15 cellular contexts compared by ENCODE assay signal in genomic region chr4:142380052-142380598, GRCh38.
DNase-seq lines count a peak whose midpoint lies in the region; ATAC-seq and TF ChIP-seq lines count a peak whose summit lies in the region.
"Had no signal": no experiment of that assay in that cellular context is flagged by ENCODE, and none has a peak within 500 bp of the region (broad histone marks: within the 10 kb centered on the region; RNA-seq: fewer than 3 reads in every experiment).

No MANE protein-coding gene starts in this region.

- no peak for DNase-seq in activated T-cell treated with anti-CD3 and anti-CD28 coated beads, Interleukin-2, amount 50 U/mL, for 24 hours
- DNase-seq in activated T-cell treated with anti-CD3 and anti-CD28 coated beads for 4 hours (no peak), T-cell (no peak), NCI-H187 treated with DMSO at 0.1 percent for 48 hours (lab: John Stamatoyannopoulos, UW) (no peak), NCI-H446 (lab: John Stamatoyannopoulos, UW) (no peak)
- DNase-seq in stimulated activated effector memory CD8-positive, alpha-beta T cell treated with anti-CD3 and anti-CD28 coated beads, Interleukin-12 subunit alpha, Interleukin-12 subunit beta, amount 100 ng/mL, for 72 hours (ENCODE audit: low spot score in 2 of 2) = no peak
- DNase-seq: activated CD4-positive, CD25-positive, alpha-beta regulatory T cell treated with anti-CD3 and anti-CD28 coated beads, Interleukin-2, amount 50 U/mL, for 72 hours; activated naive CD4-positive, alpha-beta T cell treated with anti-CD3 and anti-CD28 coated beads, Interleukin-2, amount 10 ng/mL, durations not matched to agents 7 days and 5 days; head of caudate nucleus; NCI-H1105 treated with DMSO at 0.1 percent for 48 hours; NCI-H524 treated with DMSO at 0.1 percent for 48 hours had no signal

- peaks cover 71% of the 10 kb centered on the region for H3K36me3 Mint-ChIP-seq in activated T-cell treated with anti-CD3 and anti-CD28 coated beads, Interleukin-2, amount 50 U/mL, for 24 hours (ENCODE audit: low read depth)
- H3K36me3 Mint-ChIP-seq in T-cell = peaks cover 20% of the 10 kb centered on the region
- peaks cover 31% of the 10 kb centered on the region for H3K36me3 Mint-ChIP-seq in stimulated activated effector memory CD8-positive, alpha-beta T cell treated with anti-CD3 and anti-CD28 coated beads, Interleukin-12 subunit alpha, Interleukin-12 subunit beta, amount 100 ng/mL, for 72 hours

- peaks cover 83% of the 10 kb centered on the region for H3K4me1 Mint-ChIP-seq in activated T-cell treated with anti-CD3 and anti-CD28 coated beads, Interleukin-2, amount 50 U/mL, for 24 hours (ENCODE audit: low read depth)
- H3K4me1 Mint-ChIP-seq in T-cell = peaks cover 72 to 84% (median 78%) of the 10 kb centered on the region in 3 donors
- peaks cover 41% of the 10 kb centered on the region for H3K4me1 Mint-ChIP-seq in stimulated activated effector memory CD8-positive, alpha-beta T cell treated with anti-CD3 and anti-CD28 coated beads, Interleukin-12 subunit alpha, Interleukin-12 subunit beta, amount 100 ng/mL, for 72 hours

- H3K27me3 Mint-ChIP-seq in activated T-cell treated with anti-CD3 and anti-CD28 coated beads, Interleukin-2, amount 50 U/mL, for 24 hours = no peaks in the 10 kb centered on the region
- H3K27me3 Mint-ChIP-seq in T-cell = no peaks in the 10 kb centered on the region
- H3K27me3 Mint-ChIP-seq: activated naive CD4-positive, alpha-beta T cell treated with anti-CD3 and anti-CD28 coated beads, Interleukin-2, amount 10 ng/mL, durations not matched to agents 7 days and 5 days had no signal

- peaks cover 0 to 25% (median 5%) of the 10 kb centered on the region in 3 donors for H3K4me1 ChIP-seq in gastroesophageal sphincter
- H3K4me1 ChIP-seq: prostate gland had no signal

- peak overlapping the region; percentile 97 for H3K27ac Mint-ChIP-seq in activated T-cell treated with anti-CD3 and anti-CD28 coated beads, Interleukin-2, amount 50 U/mL, for 24 hours
- peak overlapping the region; percentile 76 to 94 for H3K27ac Mint-ChIP-seq in T-cell
- peak overlapping the region; percentile 66 for H3K27ac Mint-ChIP-seq in stimulated activated effector memory CD8-positive, alpha-beta T cell treated with anti-CD3 and anti-CD28 coated beads, Interleukin-12 subunit alpha, Interleukin-12 subunit beta, amount 100 ng/mL, for 72 hours
- H3K27ac Mint-ChIP-seq: activated naive CD4-positive, alpha-beta T cell treated with anti-CD3 and anti-CD28 coated beads, Interleukin-2, amount 10 ng/mL, durations not matched to agents 7 days and 5 days had no signal

- CTCF ChIA-PET in T-cell (lab: Charles Lee) = interaction anchor here in 1 of 2 donors (1.5 kb wide), 1 partner anchor 25 kb away, joined by 4 read pairs; no protein-coding TSS in a partner anchor

- no peaks in the 10 kb centered on the region for H3K36me3 ChIP-seq in gastroesophageal sphincter
- H3K36me3 ChIP-seq: prostate gland had no signal

- TF ChIP-seq CTCF in gastroesophageal sphincter (IDR thresholded peaks at IDR 0.05) = no peak

- H3K9me3 ChIP-seq in gastroesophageal sphincter = no peaks in the 10 kb centered on the region
- H3K9me3 ChIP-seq: prostate gland had no signal

- POLR2A ChIA-PET in T-cell (lab: Charles Lee) = no interaction called here

- no peaks in the 10 kb centered on the region for H3K27me3 ChIP-seq in gastroesophageal sphincter

- no peaks in the 10 kb centered on the region for H3K9me3 Mint-ChIP-seq in activated T-cell treated with anti-CD3 and anti-CD28 coated beads, Interleukin-2, amount 50 U/mL, for 24 hours
- no peaks in the 10 kb centered on the region for H3K9me3 Mint-ChIP-seq in T-cell
- H3K9me3 Mint-ChIP-seq in stimulated activated effector memory CD8-positive, alpha-beta T cell treated with anti-CD3 and anti-CD28 coated beads, Interleukin-12 subunit alpha, Interleukin-12 subunit beta, amount 100 ng/mL, for 72 hours = no peaks in the 10 kb centered on the region
- H3K9me3 Mint-ChIP-seq: activated naive CD4-positive, alpha-beta T cell treated with anti-CD3 and anti-CD28 coated beads, Interleukin-2, amount 10 ng/mL, durations not matched to agents 7 days and 5 days had no signal

- 57 to 70% methylated on average over 3 to 5 of the region's 5 CpGs for whole genome bisulfite sequencing in gastroesophageal sphincter (ENCODE audit: low coverage in 1 of 2), 2 donors

- TF ChIP-seq EP300 in gastroesophageal sphincter (IDR thresholded peaks at IDR 0.05) = no peak

- no peak overlapping the region for H3K4me3 ChIP-seq in gastroesophageal sphincter
- H3K4me3 ChIP-seq: prostate gland had no signal

- ATAC-seq in T-cell (replicated peaks in 1 of 4) (no peak), gastroesophageal sphincter (no peak)
- ATAC-seq in stimulated activated effector memory CD8-positive, alpha-beta T cell treated with anti-CD3 and anti-CD28 coated beads, Interleukin-12 subunit alpha, Interleukin-12 subunit beta, amount 100 ng/mL, for 72 hours = no peak
- ATAC-seq in activated CD4-positive, CD25-positive, alpha-beta regulatory T cell treated with anti-CD3 and anti-CD28 coated beads, Interleukin-2, amount 50 U/mL, for 24 hours = no peak
- ATAC-seq: HepG2 had no signal

- H3K27ac ChIP-seq in gastroesophageal sphincter = peak overlapping the region in 3 of 4 donors; percentile 33 to 67 (median 59)

- H3K4me3 Mint-ChIP-seq in activated T-cell treated with anti-CD3 and anti-CD28 coated beads, Interleukin-2, amount 50 U/mL, for 24 hours = no peak overlapping the region
- peak overlapping the region in 1 of 3 donors; percentile 14 for H3K4me3 Mint-ChIP-seq in T-cell
- no peak overlapping the region for H3K4me3 Mint-ChIP-seq in stimulated activated effector memory CD8-positive, alpha-beta T cell treated with anti-CD3 and anti-CD28 coated beads, Interleukin-12 subunit alpha, Interleukin-12 subunit beta, amount 100 ng/mL, for 72 hours
- H3K4me3 Mint-ChIP-seq: activated naive CD4-positive, alpha-beta T cell treated with anti-CD3 and anti-CD28 coated beads, Interleukin-2, amount 10 ng/mL, durations not matched to agents 7 days and 5 days had no signal

- TF ChIP-seq POLR2A in gastroesophageal sphincter (IDR thresholded peaks at IDR 0.05) = no peak
